Comparison of ENCODE assay signal across 17 cellular contexts in genomic region chr6:22558288-22558882, GRCh38. TPM values are rescaled to one million over a fixed set of nuclear protein-coding genes. Genes with fewer than 3 reads are reported as not detected.
"Had no signal": no experiment of that assay in that cellular context is flagged by ENCODE, and none has a peak within 500 bp of the region (broad histone marks: within the 10 kb centered on the region; RNA-seq: fewer than 3 reads in every experiment).

No MANE protein-coding gene starts in this region.

- H3K4me1 ChIP-seq: gastrocnemius medialis, thyroid gland had no signal

- H3K36me3 ChIP-seq: cardiac muscle cell, gastrocnemius medialis, heart right ventricle, ovary, thyroid gland, WERI-Rb-1 had no signal

- H3K27me3 ChIP-seq: cardiac muscle cell, gastrocnemius medialis, heart right ventricle, ovary, thyroid gland had no signal

- FAIRE-seq: astrocyte had no signal

- H3K4me3 ChIP-seq: cardiac muscle cell, gastrocnemius medialis, heart right ventricle, ovary, skin epidermis, thyroid gland had no signal

- DNase-seq: activated CD4-positive, alpha-beta T cell treated with anti-CD3 and anti-CD28 coated beads for 36 hours; activated CD8-positive, alpha-beta memory T cell treated with anti-CD3 and anti-CD28 coated beads, Interleukin-2, amount 50 U/mL, for 48 hours; activated CD8-positive, alpha-beta T cell treated with anti-CD3 and anti-CD28 coated beads, Interleukin-2, amount 10 ng/mL, durations not matched to agents 7 days and 5 days; activated naive CD4-positive, alpha-beta T cell; gastrocnemius medialis; heart right ventricle; ovary; thyroid gland; WERI-Rb-1 had no signal

- H3K27ac ChIP-seq: cardiac muscle cell, gastrocnemius medialis, heart right ventricle, ovary, skin epidermis, thyroid gland, WERI-Rb-1 had no signal

- H3K9me3 ChIP-seq: gastrocnemius medialis, heart right ventricle, ovary, thyroid gland had no signal

- ATAC-seq: activated CD4-positive, alpha-beta T cell treated with anti-CD3 and anti-CD28 coated beads for 36 hours; activated CD8-positive, alpha-beta T cell treated with anti-CD3 and anti-CD28 coated beads, Interleukin-2, amount 10 ng/mL, durations not matched to agents 7 days and 5 days; gastrocnemius medialis; heart right ventricle; stimulated activated effector memory CD8-positive, alpha-beta T cell treated with anti-CD3 and anti-CD28 coated beads, Interleukin-12 subunit alpha, Interleukin-12 subunit beta, amount 100 ng/mL, for 72 hours had no signal

RNA-seq across cellular contexts. Expression of gene HDGFL1, which starts 11.0 kb away (rescaled TPM):
- total RNA-seq: activated CD4-positive, alpha-beta T cell treated with anti-CD3 and anti-CD28 coated beads for 36 hours; activated CD8-positive, alpha-beta T cell treated with anti-CD3 and anti-CD28 coated beads, Interleukin-2, amount 10 ng/mL, durations not matched to agents 7 days and 5 days; astrocyte; cardiac muscle cell; fibroblast of lung; gastrocnemius medialis; heart right ventricle; kidney epithelial cell; liver; ovary had no signal
- polyA plus RNA-seq: cardiac muscle cell, fibroblast of lung, heart right ventricle, liver, neural cell had no signal
